In genomic region chr2:160516547-160517365, GRCh38 we compare ENCODE assay signal across 9 cellular contexts.
A peak's percentile ranks its signal among the peaks of the same experiment; 100 is the strongest.
DNase-seq lines count a peak whose midpoint lies in the region; ATAC-seq lines count a peak whose summit lies in the region.
"Had no signal": no experiment of that assay in that cellular context is flagged by ENCODE, and none has a peak within 500 bp of the region (broad histone marks: within the 10 kb centered on the region; RNA-seq: fewer than 3 reads in every experiment).

No MANE protein-coding gene starts in this region.

- H3K27me3 Mint-ChIP-seq in activated naive CD4-positive, alpha-beta T cell treated with anti-CD3 and anti-CD28 coated beads, Interleukin-2, amount 10 ng/mL, durations not matched to agents 7 days and 5 days = no peaks in the 10 kb centered on the region
- H3K27me3 Mint-ChIP-seq in stimulated activated naive B cell treated with anti-CD40 and anti-IgM and Interleukin-4, amounts not matched to agents 10 μg/mL and 1 μg/mL and 100 μg/mL, for 72 hours = peaks cover 0 to 13% of the 10 kb centered on the region in 2 donors
- H3K27me3 Mint-ChIP-seq: dendritic cell treated with granulocyte-macrophage colony-stimulating factor and Interleukin-4, amounts not matched to agents 40 ng/mL and 50 ng/mL, for 4 days had no signal

- CTCF ChIA-PET in activated naive CD4-positive, alpha-beta T cell treated with anti-CD3 and anti-CD28 coated beads, Interleukin-2, amount 10 ng/mL, durations not matched to agents 7 days and 5 days (lab: Charles Lee) = interaction anchor here (0.6 kb wide), 1 partner anchor 403 kb away, joined by 3 read pairs; no protein-coding TSS in a partner anchor

- H3K9me3 Mint-ChIP-seq in activated naive CD4-positive, alpha-beta T cell treated with anti-CD3 and anti-CD28 coated beads, Interleukin-2, amount 10 ng/mL, durations not matched to agents 7 days and 5 days = no peaks in the 10 kb centered on the region
- H3K9me3 Mint-ChIP-seq in stimulated activated naive B cell treated with anti-CD40 and anti-IgM and Interleukin-4, amounts not matched to agents 10 μg/mL and 1 μg/mL and 100 μg/mL, for 72 hours = no peaks in the 10 kb centered on the region
- H3K9me3 Mint-ChIP-seq: dendritic cell treated with granulocyte-macrophage colony-stimulating factor and Interleukin-4, amounts not matched to agents 40 ng/mL and 50 ng/mL, for 4 days had no signal

- H3K36me3 Mint-ChIP-seq in activated naive CD4-positive, alpha-beta T cell treated with anti-CD3 and anti-CD28 coated beads, Interleukin-2, amount 10 ng/mL, durations not matched to agents 7 days and 5 days = no peaks in the 10 kb centered on the region
- no peaks in the 10 kb centered on the region for H3K36me3 Mint-ChIP-seq in stimulated activated naive B cell treated with anti-CD40 and anti-IgM and Interleukin-4, amounts not matched to agents 10 μg/mL and 1 μg/mL and 100 μg/mL, for 72 hours

- H3K4me3 Mint-ChIP-seq in activated naive CD4-positive, alpha-beta T cell treated with anti-CD3 and anti-CD28 coated beads, Interleukin-2, amount 10 ng/mL, durations not matched to agents 7 days and 5 days = no peak overlapping the region
- H3K4me3 Mint-ChIP-seq in stimulated activated naive B cell treated with anti-CD40 and anti-IgM and Interleukin-4, amounts not matched to agents 10 μg/mL and 1 μg/mL and 100 μg/mL, for 72 hours = no peak overlapping the region
- H3K4me3 Mint-ChIP-seq: dendritic cell treated with granulocyte-macrophage colony-stimulating factor and Interleukin-4, amounts not matched to agents 40 ng/mL and 50 ng/mL, for 4 days had no signal

- peak; percentile 34 for DNase-seq in activated naive CD4-positive, alpha-beta T cell treated with Interleukin-2 at 50 U/mL for 16 hours
- DNase-seq in activated naive CD4-positive, alpha-beta T cell treated with anti-CD3 and anti-CD28 coated beads, Interleukin-2, amount 10 ng/mL, durations not matched to agents 7 days and 5 days = no peak
- DNase-seq in amniotic epithelial cell (ENCODE audit: low read depth) (peak; percentile 63), NCI-H1417 treated with DMSO at 0.1 percent for 48 hours (lab: John Stamatoyannopoulos, UW) (no peak), NCI-H128 (lab: John Stamatoyannopoulos, UW; ENCODE audit: unreplicated experiment) (no peak)
- no peak for DNase-seq in stimulated activated naive B cell treated with anti-CD40 and anti-IgM and Interleukin-4, amounts not matched to agents 10 μg/mL and 1 μg/mL and 100 μg/mL, for 72 hours

- ATAC-seq in HG03095 (IDR thresholded peaks at IDR 0.05; ENCODE audit: unreplicated experiment) (peak; percentile 46), GM19324 (IDR thresholded peaks at IDR 0.05; ENCODE audit: low FRiP score, unreplicated experiment) (no peak)
- ATAC-seq in stimulated activated naive B cell treated with anti-CD40 and anti-IgM and Interleukin-4, amounts not matched to agents 10 μg/mL and 1 μg/mL and 100 μg/mL, for 72 hours (replicated peaks) = peak; percentile 72 to 78

- peaks cover 15% of the 10 kb centered on the region for H3K4me1 Mint-ChIP-seq in activated naive CD4-positive, alpha-beta T cell treated with anti-CD3 and anti-CD28 coated beads, Interleukin-2, amount 10 ng/mL, durations not matched to agents 7 days and 5 days
- peaks cover 0 to 2% of the 10 kb centered on the region in 2 donors for H3K4me1 Mint-ChIP-seq in stimulated activated naive B cell treated with anti-CD40 and anti-IgM and Interleukin-4, amounts not matched to agents 10 μg/mL and 1 μg/mL and 100 μg/mL, for 72 hours

- no peak overlapping the region for H3K27ac Mint-ChIP-seq in activated naive CD4-positive, alpha-beta T cell treated with anti-CD3 and anti-CD28 coated beads, Interleukin-2, amount 10 ng/mL, durations not matched to agents 7 days and 5 days
- no peak overlapping the region for H3K27ac Mint-ChIP-seq in stimulated activated naive B cell treated with anti-CD40 and anti-IgM and Interleukin-4, amounts not matched to agents 10 μg/mL and 1 μg/mL and 100 μg/mL, for 72 hours
- H3K27ac Mint-ChIP-seq: dendritic cell treated with granulocyte-macrophage colony-stimulating factor and Interleukin-4, amounts not matched to agents 40 ng/mL and 50 ng/mL, for 4 days had no signal

Comparison
In these comparisons a context has a peak if more than half of its experiments do, and no peak if none do; other contexts are left out.
1. DNase-seq: peak in activated naive CD4-positive, alpha-beta T cell treated with Interleukin-2 at 50 U/mL for 16 hours (single experiment) and amniotic epithelial cell (single experiment); none in activated naive CD4-positive, alpha-beta T cell treated with anti-CD3 and anti-CD28 coated beads, Interleukin-2, amount 10 ng/mL, durations not matched to agents 7 days and 5 days (single experiment), stimulated activated naive B cell treated with anti-CD40 and anti-IgM and Interleukin-4, amounts not matched to agents 10 μg/mL and 1 μg/mL and 100 μg/mL, for 72 hours (single experiment), NCI-H1417 treated with DMSO at 0.1 percent for 48 hours (single experiment) and NCI-H128 (single experiment).